1 cellular context compared by ENCODE assay signal in the genomic region with DNA sequence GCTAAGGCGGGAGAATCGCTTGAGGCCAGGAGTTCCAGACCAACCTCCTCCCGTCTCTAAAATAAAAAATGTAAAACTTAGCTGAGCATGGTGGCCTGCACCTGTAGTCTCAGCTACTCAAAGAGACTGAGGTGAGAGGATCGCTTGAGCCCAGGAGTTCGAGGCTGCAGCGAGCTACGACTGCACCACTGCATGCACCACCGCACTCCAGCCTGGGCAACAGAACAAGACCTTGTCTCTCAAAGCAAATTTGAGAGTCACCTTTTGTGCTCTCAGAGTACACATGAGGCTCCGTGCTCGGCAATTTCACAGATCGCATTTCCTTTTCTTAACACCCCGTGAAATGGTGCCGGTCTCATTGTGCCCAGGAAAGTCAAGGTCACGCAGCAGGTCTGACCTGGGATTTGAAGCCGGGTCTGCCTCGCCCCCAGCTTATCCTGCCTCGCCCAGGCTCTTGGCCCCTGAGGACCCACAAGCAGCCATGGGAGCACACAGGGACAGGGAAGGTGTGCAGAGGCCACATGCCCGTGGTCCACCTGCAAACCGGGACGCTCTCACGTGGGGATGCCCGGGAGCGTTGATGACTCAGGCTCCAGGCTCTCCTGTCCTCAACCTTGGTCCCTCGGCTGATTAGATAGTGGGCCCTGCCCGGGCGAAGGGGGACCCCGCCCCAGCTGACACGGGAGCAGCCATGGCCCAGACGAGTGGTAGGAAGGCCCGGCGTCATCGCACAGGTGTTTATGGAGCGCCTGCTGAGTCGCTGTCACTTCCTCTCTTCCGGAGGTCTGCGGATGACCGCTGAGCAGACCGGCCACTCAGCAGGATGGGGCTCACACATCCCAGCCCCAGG.
TF ChIP-seq lines count a peak whose summit lies in the region.

No MANE protein-coding gene starts in this region.

TF ChIP-seq in HepG2, 621 proteins besides CTCF, POLR2A, EP300 and RAD21 (continued from another document and continues in another):
- no peak for TF ChIP-seq SP5 (CRISPR knock-in tag; IDR thresholded peaks at IDR 0.05; ENCODE audit: borderline replicate concordance, low read depth)
- peak; percentile 61 for TF ChIP-seq PITX1 (CRISPR knock-in tag; IDR thresholded peaks at IDR 0.05)
- TF ChIP-seq KMT2A (CRISPR knock-in tag; IDR thresholded peaks at IDR 0.05) = no peak
- no peak for TF ChIP-seq ZNF337 (CRISPR knock-in tag; IDR thresholded peaks at IDR 0.05; ENCODE audit: borderline replicate concordance, low read depth)
- TF ChIP-seq KLF11 (CRISPR knock-in tag; IDR thresholded peaks at IDR 0.05) = peak; percentile 81; the same call in 1 of the 2 replicates
- peak; percentile 32 for TF ChIP-seq ZEB1 (IDR thresholded peaks at IDR 0.05; ENCODE audit: insufficient replicate concordance, low read depth)
- TF ChIP-seq, protein P1, sequence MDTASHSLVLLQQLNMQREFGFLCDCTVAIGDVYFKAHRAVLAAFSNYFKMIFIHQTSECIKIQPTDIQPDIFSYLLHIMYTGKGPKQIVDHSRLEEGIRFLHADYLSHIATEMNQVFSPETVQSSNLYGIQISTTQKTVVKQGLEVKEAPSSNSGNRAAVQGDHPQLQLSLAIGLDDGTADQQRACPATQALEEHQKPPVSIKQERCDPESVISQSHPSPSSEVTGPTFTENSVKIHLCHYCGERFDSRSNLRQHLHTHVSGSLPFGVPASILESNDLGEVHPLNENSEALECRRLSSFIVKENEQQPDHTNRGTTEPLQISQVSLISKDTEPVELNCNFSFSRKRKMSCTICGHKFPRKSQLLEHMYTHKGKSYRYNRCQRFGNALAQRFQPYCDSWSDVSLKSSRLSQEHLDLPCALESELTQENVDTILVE (CRISPR knock-in tag; IDR thresholded peaks at IDR 0.05) = no peak
- TF ChIP-seq SMAD1 (CRISPR knock-in tag; IDR thresholded peaks at IDR 0.05; ENCODE audit: borderline replicate concordance, low read depth) = no peak
- peak; percentile 79 for TF ChIP-seq HDAC1 (CRISPR knock-in tag; IDR thresholded peaks at IDR 0.05)
- TF ChIP-seq RAD51 (IDR thresholded peaks at IDR 0.05; ENCODE audit: borderline replicate concordance) = no peak
- TF ChIP-seq, protein P2, sequence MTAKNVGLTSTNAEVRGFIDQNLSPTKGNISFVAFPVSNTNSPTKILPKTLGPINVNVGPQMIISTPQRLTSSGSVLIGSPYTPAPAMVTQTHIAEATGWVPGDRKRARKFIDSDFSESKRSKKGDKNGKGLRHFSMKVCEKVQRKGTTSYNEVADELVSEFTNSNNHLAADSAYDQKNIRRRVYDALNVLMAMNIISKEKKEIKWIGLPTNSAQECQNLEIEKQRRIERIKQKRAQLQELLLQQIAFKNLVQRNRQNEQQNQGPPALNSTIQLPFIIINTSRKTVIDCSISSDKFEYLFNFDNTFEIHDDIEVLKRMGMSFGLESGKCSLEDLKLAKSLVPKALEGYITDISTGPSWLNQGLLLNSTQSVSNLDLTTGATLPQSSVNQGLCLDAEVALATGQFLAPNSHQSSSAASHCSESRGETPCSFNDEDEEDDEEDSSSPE (CRISPR knock-in tag; IDR thresholded peaks at IDR 0.05) = peak; percentile 56; the same call in 1 of the 2 replicates
- TF ChIP-seq ZNF788 (CRISPR knock-in tag; IDR thresholded peaks at IDR 0.05; ENCODE audit: borderline replicate concordance) = 0 out of 2 replicates have a peak, but pooled peaks have one; percentile 31
- TF ChIP-seq ZNF556 (CRISPR knock-in tag; IDR thresholded peaks at IDR 0.05; ENCODE audit: borderline replicate concordance) = no peak
- TF ChIP-seq ZBTB3 (CRISPR knock-in tag; IDR thresholded peaks at IDR 0.05; ENCODE audit: borderline replicate concordance, low read depth) = no peak; the same call in 1 of the 2 replicates
- no peak for TF ChIP-seq SIN3A (IDR thresholded peaks at IDR 0.05; ENCODE audit: borderline replicate concordance, low read depth, low read length)
- TF ChIP-seq ZNF773 (CRISPR knock-in tag; IDR thresholded peaks at IDR 0.05; ENCODE audit: borderline replicate concordance) = no peak
- TF ChIP-seq, protein P3, sequence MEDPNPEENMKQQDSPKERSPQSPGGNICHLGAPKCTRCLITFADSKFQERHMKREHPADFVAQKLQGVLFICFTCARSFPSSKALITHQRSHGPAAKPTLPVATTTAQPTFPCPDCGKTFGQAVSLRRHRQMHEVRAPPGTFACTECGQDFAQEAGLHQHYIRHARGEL (CRISPR knock-in tag; IDR thresholded peaks at IDR 0.05) = peak; percentile 12; the same call in 1 of the 2 replicates
- TF ChIP-seq RXRB (CRISPR knock-in tag; IDR thresholded peaks at IDR 0.05; ENCODE audit: borderline replicate concordance) = peak; percentile 56; the same call in 1 of the 2 replicates
- peak; percentile 71 for TF ChIP-seq ZNF331 (CRISPR knock-in tag; IDR thresholded peaks at IDR 0.05)
- no peak for TF ChIP-seq MIER3 (CRISPR knock-in tag; IDR thresholded peaks at IDR 0.05; ENCODE audit: borderline replicate concordance)
- TF ChIP-seq ZFYVE20 (CRISPR knock-in tag; IDR thresholded peaks at IDR 0.05; ENCODE audit: borderline replicate concordance, low read depth) = no peak
- TF ChIP-seq, protein P4, sequence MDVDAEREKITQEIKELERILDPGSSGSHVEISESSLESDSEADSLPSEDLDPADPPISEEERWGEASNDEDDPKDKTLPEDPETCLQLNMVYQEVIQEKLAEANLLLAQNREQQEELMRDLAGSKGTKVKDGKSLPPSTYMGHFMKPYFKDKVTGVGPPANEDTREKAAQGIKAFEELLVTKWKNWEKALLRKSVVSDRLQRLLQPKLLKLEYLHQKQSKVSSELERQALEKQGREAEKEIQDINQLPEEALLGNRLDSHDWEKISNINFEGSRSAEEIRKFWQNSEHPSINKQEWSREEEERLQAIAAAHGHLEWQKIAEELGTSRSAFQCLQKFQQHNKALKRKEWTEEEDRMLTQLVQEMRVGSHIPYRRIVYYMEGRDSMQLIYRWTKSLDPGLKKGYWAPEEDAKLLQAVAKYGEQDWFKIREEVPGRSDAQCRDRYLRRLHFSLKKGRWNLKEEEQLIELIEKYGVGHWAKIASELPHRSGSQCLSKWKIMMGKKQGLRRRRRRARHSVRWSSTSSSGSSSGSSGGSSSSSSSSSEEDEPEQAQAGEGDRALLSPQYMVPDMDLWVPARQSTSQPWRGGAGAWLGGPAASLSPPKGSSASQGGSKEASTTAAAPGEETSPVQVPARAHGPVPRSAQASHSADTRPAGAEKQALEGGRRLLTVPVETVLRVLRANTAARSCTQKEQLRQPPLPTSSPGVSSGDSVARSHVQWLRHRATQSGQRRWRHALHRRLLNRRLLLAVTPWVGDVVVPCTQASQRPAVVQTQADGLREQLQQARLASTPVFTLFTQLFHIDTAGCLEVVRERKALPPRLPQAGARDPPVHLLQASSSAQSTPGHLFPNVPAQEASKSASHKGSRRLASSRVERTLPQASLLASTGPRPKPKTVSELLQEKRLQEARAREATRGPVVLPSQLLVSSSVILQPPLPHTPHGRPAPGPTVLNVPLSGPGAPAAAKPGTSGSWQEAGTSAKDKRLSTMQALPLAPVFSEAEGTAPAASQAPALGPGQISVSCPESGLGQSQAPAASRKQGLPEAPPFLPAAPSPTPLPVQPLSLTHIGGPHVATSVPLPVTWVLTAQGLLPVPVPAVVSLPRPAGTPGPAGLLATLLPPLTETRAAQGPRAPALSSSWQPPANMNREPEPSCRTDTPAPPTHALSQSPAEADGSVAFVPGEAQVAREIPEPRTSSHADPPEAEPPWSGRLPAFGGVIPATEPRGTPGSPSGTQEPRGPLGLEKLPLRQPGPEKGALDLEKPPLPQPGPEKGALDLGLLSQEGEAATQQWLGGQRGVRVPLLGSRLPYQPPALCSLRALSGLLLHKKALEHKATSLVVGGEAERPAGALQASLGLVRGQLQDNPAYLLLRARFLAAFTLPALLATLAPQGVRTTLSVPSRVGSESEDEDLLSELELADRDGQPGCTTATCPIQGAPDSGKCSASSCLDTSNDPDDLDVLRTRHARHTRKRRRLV (CRISPR knock-in tag; IDR thresholded peaks at IDR 0.05) = peak; percentile 79; the same call in 1 of the 2 replicates
- TF ChIP-seq MIER2 (CRISPR knock-in tag; IDR thresholded peaks at IDR 0.05) = 0 out of 2 replicates have a peak, but pooled peaks have one; percentile 55
- no peak for TF ChIP-seq ZNF326 (CRISPR knock-in tag; IDR thresholded peaks at IDR 0.05; ENCODE audit: borderline replicate concordance)
- peak; percentile 62 for TF ChIP-seq GABPB1 (CRISPR knock-in tag; IDR thresholded peaks at IDR 0.05)
- no peak for TF ChIP-seq ZNF839 (CRISPR knock-in tag; IDR thresholded peaks at IDR 0.05; ENCODE audit: borderline replicate concordance)
- TF ChIP-seq, protein P5, sequence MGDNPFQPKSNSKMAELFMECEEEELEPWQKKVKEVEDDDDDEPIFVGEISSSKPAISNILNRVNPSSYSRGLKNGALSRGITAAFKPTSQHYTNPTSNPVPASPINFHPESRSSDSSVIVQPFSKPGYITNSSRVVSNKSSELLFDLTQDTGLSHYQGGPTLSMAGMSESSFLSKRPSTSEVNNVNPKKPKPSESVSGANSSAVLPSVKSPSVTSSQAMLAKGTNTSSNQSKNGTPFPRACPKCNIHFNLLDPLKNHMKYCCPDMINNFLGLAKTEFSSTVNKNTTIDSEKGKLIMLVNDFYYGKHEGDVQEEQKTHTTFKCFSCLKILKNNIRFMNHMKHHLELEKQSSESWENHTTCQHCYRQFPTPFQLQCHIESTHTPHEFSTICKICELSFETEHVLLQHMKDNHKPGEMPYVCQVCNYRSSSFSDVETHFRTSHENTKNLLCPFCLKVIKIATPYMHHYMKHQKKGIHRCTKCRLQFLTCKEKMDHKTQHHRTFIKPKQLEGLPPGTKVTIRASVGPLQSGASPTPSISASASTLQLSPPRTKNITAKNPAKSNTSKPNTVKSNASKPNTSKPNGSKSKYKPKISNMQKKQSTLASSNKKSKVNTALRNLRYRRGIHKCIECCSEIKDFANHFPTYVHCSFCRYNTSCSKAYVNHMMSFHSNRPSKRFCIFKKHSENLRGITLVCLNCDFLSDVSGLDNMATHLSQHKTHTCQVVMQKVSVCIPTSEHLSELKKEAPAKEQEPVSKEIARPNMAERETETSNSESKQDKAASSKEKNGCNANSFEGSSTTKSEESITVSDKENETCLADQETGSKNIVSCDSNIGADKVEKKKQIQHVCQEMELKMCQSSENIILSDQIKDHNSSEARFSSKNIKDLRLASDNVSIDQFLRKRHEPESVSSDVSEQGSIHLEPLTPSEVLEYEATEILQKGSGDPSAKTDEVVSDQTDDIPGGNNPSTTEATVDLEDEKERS (CRISPR knock-in tag; IDR thresholded peaks at IDR 0.05) = no peak
- TF ChIP-seq ZNF510 (CRISPR knock-in tag; IDR thresholded peaks at IDR 0.05; ENCODE audit: low read depth) = no peak
- peak; percentile 78; the same call in 1 of the 2 replicates for TF ChIP-seq ZNF543 (CRISPR knock-in tag; IDR thresholded peaks at IDR 0.05)
- 0 out of 2 replicates have a peak, but pooled peaks have one; percentile 41 for TF ChIP-seq RFXANK (CRISPR knock-in tag; IDR thresholded peaks at IDR 0.05)
- TF ChIP-seq HDAC2 (CRISPR knock-in tag; IDR thresholded peaks at IDR 0.05) = peak; percentile 43; the same call in 1 of the 2 replicates
- no peak for TF ChIP-seq KLF15 (CRISPR knock-in tag; IDR thresholded peaks at IDR 0.05; ENCODE audit: borderline replicate concordance)
- 0 out of 2 replicates have a peak, but pooled peaks have one; percentile 86 for TF ChIP-seq ZNF569 (CRISPR knock-in tag; IDR thresholded peaks at IDR 0.05; ENCODE audit: borderline replicate concordance)
- TF ChIP-seq ZBTB7A (CRISPR knock-in tag; IDR thresholded peaks at IDR 0.05) = peak; percentile 66
- no peak; the same call in 1 of the 2 replicates for TF ChIP-seq JDP2 (CRISPR knock-in tag; IDR thresholded peaks at IDR 0.05; ENCODE audit: borderline replicate concordance)
- peak; percentile 74; the same call in 1 of the 2 replicates for TF ChIP-seq FOXC1 (CRISPR knock-in tag; IDR thresholded peaks at IDR 0.05; ENCODE audit: borderline replicate concordance)
- TF ChIP-seq, protein P6, sequence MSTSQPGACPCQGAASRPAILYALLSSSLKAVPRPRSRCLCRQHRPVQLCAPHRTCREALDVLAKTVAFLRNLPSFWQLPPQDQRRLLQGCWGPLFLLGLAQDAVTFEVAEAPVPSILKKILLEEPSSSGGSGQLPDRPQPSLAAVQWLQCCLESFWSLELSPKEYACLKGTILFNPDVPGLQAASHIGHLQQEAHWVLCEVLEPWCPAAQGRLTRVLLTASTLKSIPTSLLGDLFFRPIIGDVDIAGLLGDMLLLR (CRISPR knock-in tag; IDR thresholded peaks at IDR 0.05) = peak; percentile 87
- peak; percentile 91 for TF ChIP-seq ZNF274 (CRISPR knock-in tag; IDR thresholded peaks at IDR 0.05)
- TF ChIP-seq, protein P7, sequence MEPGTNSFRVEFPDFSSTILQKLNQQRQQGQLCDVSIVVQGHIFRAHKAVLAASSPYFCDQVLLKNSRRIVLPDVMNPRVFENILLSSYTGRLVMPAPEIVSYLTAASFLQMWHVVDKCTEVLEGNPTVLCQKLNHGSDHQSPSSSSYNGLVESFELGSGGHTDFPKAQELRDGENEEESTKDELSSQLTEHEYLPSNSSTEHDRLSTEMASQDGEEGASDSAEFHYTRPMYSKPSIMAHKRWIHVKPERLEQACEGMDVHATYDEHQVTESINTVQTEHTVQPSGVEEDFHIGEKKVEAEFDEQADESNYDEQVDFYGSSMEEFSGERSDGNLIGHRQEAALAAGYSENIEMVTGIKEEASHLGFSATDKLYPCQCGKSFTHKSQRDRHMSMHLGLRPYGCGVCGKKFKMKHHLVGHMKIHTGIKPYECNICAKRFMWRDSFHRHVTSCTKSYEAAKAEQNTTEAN (CRISPR knock-in tag; conservative IDR thresholded peaks at IDR 0.05) = peak; percentile 48; the same call in 1 of the 2 replicates
- TF ChIP-seq, protein P8, sequence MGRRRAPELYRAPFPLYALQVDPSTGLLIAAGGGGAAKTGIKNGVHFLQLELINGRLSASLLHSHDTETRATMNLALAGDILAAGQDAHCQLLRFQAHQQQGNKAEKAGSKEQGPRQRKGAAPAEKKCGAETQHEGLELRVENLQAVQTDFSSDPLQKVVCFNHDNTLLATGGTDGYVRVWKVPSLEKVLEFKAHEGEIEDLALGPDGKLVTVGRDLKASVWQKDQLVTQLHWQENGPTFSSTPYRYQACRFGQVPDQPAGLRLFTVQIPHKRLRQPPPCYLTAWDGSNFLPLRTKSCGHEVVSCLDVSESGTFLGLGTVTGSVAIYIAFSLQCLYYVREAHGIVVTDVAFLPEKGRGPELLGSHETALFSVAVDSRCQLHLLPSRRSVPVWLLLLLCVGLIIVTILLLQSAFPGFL (CRISPR knock-in tag; IDR thresholded peaks at IDR 0.05) = no peak
- no peak for TF ChIP-seq NR1H2 (CRISPR knock-in tag; IDR thresholded peaks at IDR 0.05; ENCODE audit: borderline replicate concordance, low read depth)
- peak; percentile 49; the same call in 1 of the 2 replicates for TF ChIP-seq ZNF335 (CRISPR knock-in tag; IDR thresholded peaks at IDR 0.05)
- peak; percentile 85; the same call in 1 of the 2 replicates for TF ChIP-seq ZBTB20 (CRISPR knock-in tag; IDR thresholded peaks at IDR 0.05; ENCODE audit: borderline replicate concordance, low read depth)
- peak; percentile 83; the same call in 1 of the 2 replicates for TF ChIP-seq ZNF430 (CRISPR knock-in tag; IDR thresholded peaks at IDR 0.05)
- TF ChIP-seq TSC22D2 (CRISPR knock-in tag; IDR thresholded peaks at IDR 0.05; ENCODE audit: borderline replicate concordance) = 0 out of 2 replicates have a peak, but pooled peaks have one; percentile 34
- TF ChIP-seq GATAD2A (CRISPR knock-in tag; IDR thresholded peaks at IDR 0.05) = no peak
- TF ChIP-seq SP1 (IDR thresholded peaks at IDR 0.05) = no peak
- TF ChIP-seq SP1 (CRISPR knock-in tag; IDR thresholded peaks at IDR 0.05) = no peak
- TF ChIP-seq JUND (CRISPR knock-in tag; IDR thresholded peaks at IDR 0.05) = peak; percentile 66; the same call in 1 of the 2 replicates
- TF ChIP-seq NR2F2 (IDR thresholded peaks at IDR 0.05; ENCODE audit: borderline replicate concordance, low read depth) = no peak
- TF ChIP-seq NCOA1 (CRISPR knock-in tag; IDR thresholded peaks at IDR 0.05) = no peak
- TF ChIP-seq ZNF672 (CRISPR knock-in tag; IDR thresholded peaks at IDR 0.05) = no peak
- peak; percentile 80; the same call in 1 of the 2 replicates for TF ChIP-seq ZNF878 (CRISPR knock-in tag; IDR thresholded peaks at IDR 0.05)
